ENCODE assay signal across 17 cellular contexts in the genomic region with DNA sequence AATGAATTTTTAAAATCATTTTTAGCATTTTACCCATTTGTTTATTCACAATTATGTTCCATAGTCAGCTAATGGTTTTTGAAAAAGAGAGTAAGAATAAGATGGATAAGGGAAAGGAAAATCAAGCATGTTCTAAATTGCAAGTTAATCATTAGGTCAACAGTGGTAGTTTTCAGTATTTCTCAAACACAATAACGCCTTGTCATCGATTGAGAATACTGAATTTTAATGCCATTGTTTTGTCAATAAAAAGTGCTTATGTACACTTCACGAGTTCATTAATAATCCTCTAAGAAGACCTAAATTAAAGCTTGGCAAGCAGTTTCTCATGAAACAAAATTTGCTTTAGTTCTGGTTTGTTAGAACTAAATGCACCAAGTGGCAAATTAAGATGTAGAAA.
DNase-seq lines count a peak whose midpoint lies in the region; ATAC-seq, FAIRE-seq and TF ChIP-seq lines count a peak whose summit lies in the region.
"Had no signal": no experiment of that assay in that cellular context is flagged by ENCODE, and none has a peak within 500 bp of the region (broad histone marks: within the 10 kb centered on the region; RNA-seq: fewer than 3 reads in every experiment).

No MANE protein-coding gene starts in this region.

- H3K9me1 ChIP-seq in K562 (ENCODE audit: control insufficient read depth, insufficient read depth, low read length): no peaks in the 10 kb centered on the region

- H3K9ac ChIP-seq in K562 (ENCODE audit: insufficient read depth in 1 of 2, low read depth in 2 of 2, low read length in 2 of 2): no peak overlapping the region

- TF ChIP-seq EP300 in K562 (IDR thresholded peaks at IDR 0.05; ENCODE audit: low read length): no peak

- no peaks in the 10 kb centered on the region for H3K9me3 Mint-ChIP-seq in activated T-helper 2 cell treated with anti-CD3 and anti-CD28 coated beads, Interferon-gamma antibody, Interleukin-2, Interleukin-4, amounts not matched to agents 10 μg/mL and 5 μg/mL and 100 μg/mL, durations not matched to agents 14 hours and 24 hours and 36 hours
- peaks cover 1 to 6% of the 10 kb centered on the region in 2 donors for H3K9me3 Mint-ChIP-seq in stimulated activated naive B cell treated with anti-CD40 and anti-IgM and Interleukin-4, amounts not matched to agents 10 μg/mL and 1 μg/mL and 100 μg/mL, for 72 hours
- H3K9me3 Mint-ChIP-seq: CD4-positive, alpha-beta T cell; GM23338; H9 had no signal

- peaks cover 7% of the 10 kb centered on the region; the same call in 1 of the 2 replicates for H4K20me1 ChIP-seq in K562 (replicated peaks; ENCODE audit: control insufficient read depth, insufficient read depth, low read length)

- peaks cover 60% of the 10 kb centered on the region for H3K79me2 ChIP-seq in K562 (ENCODE audit: control insufficient read depth, insufficient read depth, low read length)

- H3K4me3 Mint-ChIP-seq in activated T-helper 2 cell treated with anti-CD3 and anti-CD28 coated beads, Interferon-gamma antibody, Interleukin-2, Interleukin-4, amounts not matched to agents 10 μg/mL and 5 μg/mL and 100 μg/mL, durations not matched to agents 14 hours and 24 hours and 36 hours (ENCODE audit: low read depth): no peak overlapping the region
- H3K4me3 Mint-ChIP-seq in stimulated activated naive B cell treated with anti-CD40 and anti-IgM and Interleukin-4, amounts not matched to agents 10 μg/mL and 1 μg/mL and 100 μg/mL, for 72 hours: no peak overlapping the region
- H3K4me3 Mint-ChIP-seq: B cell; CD4-positive, alpha-beta T cell; GM23338; H9 had no signal

- no peak for TF ChIP-seq RAD21 in K562 (CRISPR knock-in tag; conservative IDR thresholded peaks at IDR 0.05 in 1 of 2, IDR thresholded peaks at IDR 0.05 in 1 of 2)

- no TSS peak for BruUV-seq in K562 (replicated peaks; lab: Mats Ljungman, UMichigan)

- TF ChIP-seq CTCF in K562 (IDR thresholded peaks at IDR 0.05 in 2 of 3, conservative IDR thresholded peaks at IDR 0.05 in 1 of 3; ENCODE audit: insufficient read depth in 2 of 3, low read depth in 1 of 3, low read length in 3 of 3): no peak

- no peak for ATAC-seq in K562
- ATAC-seq in stimulated activated naive B cell treated with anti-CD40 and anti-IgM and Interleukin-4, amounts not matched to agents 10 μg/mL and 1 μg/mL and 100 μg/mL, for 72 hours (replicated peaks): no peak
- ATAC-seq: GM12878, GM23338 had no signal

- H3K27me3 ChIP-seq in K562 (ENCODE audit: control insufficient read depth in 2 of 2, insufficient read depth in 2 of 2, low read length in 2 of 2): no peaks in the 10 kb centered on the region

- in situ Hi-C loops in K562 (cut with MboI): no loop called here

- DNase-seq in NCI-H1417 (lab: John Stamatoyannopoulos, UW) (peak in 2 of 3 experiments; percentile 7 to 59), NCI-H1417 treated with DMSO at 0.1 percent for 48 hours (lab: John Stamatoyannopoulos, UW) (no peak), NCI-H146 (lab: John Stamatoyannopoulos, UW) (peak; percentile 25), K562 (ENCODE audit: extremely low read depth in 1 of 4, low spot score in 3 of 4) (no peak), renal cortical epithelial cell (ENCODE audit: low read depth) (peak; percentile 69), NCI-H524 treated with DMSO at 0.1 percent for 48 hours (lab: John Stamatoyannopoulos, UW) (no peak)
- DNase-seq in activated T-helper 2 cell treated with anti-CD3 and anti-CD28 coated beads, Interferon-gamma antibody, Interleukin-2, Interleukin-4, amounts not matched to agents 10 μg/mL and 5 μg/mL and 100 μg/mL, durations not matched to agents 14 hours and 24 hours and 36 hours (ENCODE audit: low spot score): no peak
- DNase-seq in stimulated activated naive B cell treated with anti-CD40 and anti-IgM and Interleukin-4, amounts not matched to agents 10 μg/mL and 1 μg/mL and 100 μg/mL, for 72 hours: no peak
- DNase-seq: C1 segment of cervical spinal cord; CD4-positive, alpha-beta T cell; DMS79; H9 had no signal

- H3K4me1 ChIP-seq in K562 (replicated peaks in 1 of 2; ENCODE audit: control insufficient read depth in 2 of 2, insufficient read depth in 2 of 2, low read length in 2 of 2): peaks cover 0 to 20% of the 10 kb centered on the region in 2 experiments; a peak in 4 of 5 replicates

- H2AFZ ChIP-seq in K562 (ENCODE audit: low read depth, low read length): no peak overlapping the region
- H2AFZ ChIP-seq: GM23338 had no signal

- CTCF ChIA-PET in K562 (lab: Yijun Ruan, JAX; ENCODE audit: low intra/inter-chr PET ratio): interaction anchor here (1.4 kb wide), 1 partner anchor 132 kb away, joined by 4 read pairs; no protein-coding TSS in a partner anchor

- H3K4me3 ChIP-seq in K562: no peak overlapping the region
- H3K4me3 ChIP-seq: GM12878, GM23338 had no signal

- H3K9me3 ChIP-seq in K562 (replicated peaks; ENCODE audit: control insufficient read depth, insufficient read depth, low read depth, low read length): no peaks in the 10 kb centered on the region

- intact Hi-C loops in K562 (cut with micrococcal nuclease): no loop called here
- intact Hi-C loops in activated T-helper 2 cell treated with anti-CD3 and anti-CD28 coated beads, Interferon-gamma antibody, Interleukin-2, Interleukin-4, amounts not matched to agents 10 μg/mL and 5 μg/mL and 100 μg/mL, durations not matched to agents 14 hours and 24 hours and 36 hours (cut with micrococcal nuclease): no loop called here

- no peak overlapping the region for H3K27ac Mint-ChIP-seq in activated T-helper 2 cell treated with anti-CD3 and anti-CD28 coated beads, Interferon-gamma antibody, Interleukin-2, Interleukin-4, amounts not matched to agents 10 μg/mL and 5 μg/mL and 100 μg/mL, durations not matched to agents 14 hours and 24 hours and 36 hours
- no peak overlapping the region for H3K27ac Mint-ChIP-seq in stimulated activated naive B cell treated with anti-CD40 and anti-IgM and Interleukin-4, amounts not matched to agents 10 μg/mL and 1 μg/mL and 100 μg/mL, for 72 hours
- H3K27ac Mint-ChIP-seq: B cell; CD4-positive, alpha-beta T cell had no signal

- H3K4me1 Mint-ChIP-seq in activated T-helper 2 cell treated with anti-CD3 and anti-CD28 coated beads, Interferon-gamma antibody, Interleukin-2, Interleukin-4, amounts not matched to agents 10 μg/mL and 5 μg/mL and 100 μg/mL, durations not matched to agents 14 hours and 24 hours and 36 hours (ENCODE audit: low read depth): peaks cover 42% of the 10 kb centered on the region
- peaks cover 32 to 59% of the 10 kb centered on the region in 2 donors for H3K4me1 Mint-ChIP-seq in stimulated activated naive B cell treated with anti-CD40 and anti-IgM and Interleukin-4, amounts not matched to agents 10 μg/mL and 1 μg/mL and 100 μg/mL, for 72 hours

- no peak overlapping the region for H3K4me2 ChIP-seq in K562 (ENCODE audit: insufficient read depth, low read length)
- H3K4me2 ChIP-seq: GM23338 had no signal

- POLR2A ChIA-PET in K562 (lab: Yijun Ruan, JAX): interaction anchor here (1.5 to 1.6 kb wide), 2 partner anchors 10 to 13 kb away, joined by 3 to 4 read pairs; no protein-coding TSS in a partner anchor

- FAIRE-seq in K562 (lab: Jason Lieb, UNC): no peak
- FAIRE-seq: GM12878, GM18507 had no signal

- H3K36me3 Mint-ChIP-seq in activated T-helper 2 cell treated with anti-CD3 and anti-CD28 coated beads, Interferon-gamma antibody, Interleukin-2, Interleukin-4, amounts not matched to agents 10 μg/mL and 5 μg/mL and 100 μg/mL, durations not matched to agents 14 hours and 24 hours and 36 hours (ENCODE audit: low read depth): peaks cover 7% of the 10 kb centered on the region
- peaks cover 5 to 13% of the 10 kb centered on the region in 2 donors for H3K36me3 Mint-ChIP-seq in stimulated activated naive B cell treated with anti-CD40 and anti-IgM and Interleukin-4, amounts not matched to agents 10 μg/mL and 1 μg/mL and 100 μg/mL, for 72 hours

- H3K27ac ChIP-seq in K562 (ENCODE audit: extremely low read depth, low read depth, low read length): no peak overlapping the region
- H3K27ac ChIP-seq: 22Rv1 had no signal

- WGBS in K562 (ENCODE audit: insufficient coverage, low coverage, missing lambda C conversion rate): 89% methylated on average over 3 of the region's 3 CpGs

- H3K27me3 Mint-ChIP-seq in activated T-helper 2 cell treated with anti-CD3 and anti-CD28 coated beads, Interferon-gamma antibody, Interleukin-2, Interleukin-4, amounts not matched to agents 10 μg/mL and 5 μg/mL and 100 μg/mL, durations not matched to agents 14 hours and 24 hours and 36 hours (ENCODE audit: low read depth): no peaks in the 10 kb centered on the region
- H3K27me3 Mint-ChIP-seq in stimulated activated naive B cell treated with anti-CD40 and anti-IgM and Interleukin-4, amounts not matched to agents 10 μg/mL and 1 μg/mL and 100 μg/mL, for 72 hours: no peaks in the 10 kb centered on the region
- H3K27me3 Mint-ChIP-seq: B cell; CD4-positive, alpha-beta T cell had no signal

- TF ChIP-seq POLR2A in K562 (conservative IDR thresholded peaks at IDR 0.05): no peak

- no peaks in the 10 kb centered on the region for H3K36me3 ChIP-seq in K562 (ENCODE audit: control insufficient read depth, insufficient read depth, low read length)

TF ChIP-seq in K562, 482 proteins besides CTCF, POLR2A, EP300 and RAD21:
- TF ChIP-seq C11orf30 (IDR thresholded peaks at IDR 0.05; ENCODE audit: low read depth) (peak; percentile 54; the same call in 1 of the 2 replicates), ZNF224 (CRISPR knock-in tag; IDR thresholded peaks at IDR 0.05) (no peak), ZNF316 (IDR thresholded peaks at IDR 0.05) (peak; percentile 79), MAFG (tag; conservative IDR thresholded peaks at IDR 0.05) (peak; percentile 57), MAFF (IDR thresholded peaks at IDR 0.05; ENCODE audit: low read length) (peak; percentile 28; the same call in 1 of the 2 replicates), ZNF589 (CRISPR knock-in tag; IDR thresholded peaks at IDR 0.05; ENCODE audit: low read depth) (no peak), EP400 (IDR thresholded peaks at IDR 0.05) (0 out of 2 replicates have a peak, but pooled peaks have one; percentile 6)

Comparison
In these comparisons a context has a peak if more than half of its experiments do, and no peak if none do; other contexts are left out.
1. DNase-seq: peak in NCI-H1417 (2 of 3), NCI-H146 (single experiment) and renal cortical epithelial cell (single experiment); none in NCI-H1417 treated with DMSO at 0.1 percent for 48 hours (single experiment), K562 (0 of 4), NCI-H524 treated with DMSO at 0.1 percent for 48 hours (single experiment), activated T-helper 2 cell treated with anti-CD3 and anti-CD28 coated beads, Interferon-gamma antibody, Interleukin-2, Interleukin-4, amounts not matched to agents 10 μg/mL and 5 μg/mL and 100 μg/mL, durations not matched to agents 14 hours and 24 hours and 36 hours (single experiment) and stimulated activated naive B cell treated with anti-CD40 and anti-IgM and Interleukin-4, amounts not matched to agents 10 μg/mL and 1 μg/mL and 100 μg/mL, for 72 hours (single experiment).